In the genomic region with DNA sequence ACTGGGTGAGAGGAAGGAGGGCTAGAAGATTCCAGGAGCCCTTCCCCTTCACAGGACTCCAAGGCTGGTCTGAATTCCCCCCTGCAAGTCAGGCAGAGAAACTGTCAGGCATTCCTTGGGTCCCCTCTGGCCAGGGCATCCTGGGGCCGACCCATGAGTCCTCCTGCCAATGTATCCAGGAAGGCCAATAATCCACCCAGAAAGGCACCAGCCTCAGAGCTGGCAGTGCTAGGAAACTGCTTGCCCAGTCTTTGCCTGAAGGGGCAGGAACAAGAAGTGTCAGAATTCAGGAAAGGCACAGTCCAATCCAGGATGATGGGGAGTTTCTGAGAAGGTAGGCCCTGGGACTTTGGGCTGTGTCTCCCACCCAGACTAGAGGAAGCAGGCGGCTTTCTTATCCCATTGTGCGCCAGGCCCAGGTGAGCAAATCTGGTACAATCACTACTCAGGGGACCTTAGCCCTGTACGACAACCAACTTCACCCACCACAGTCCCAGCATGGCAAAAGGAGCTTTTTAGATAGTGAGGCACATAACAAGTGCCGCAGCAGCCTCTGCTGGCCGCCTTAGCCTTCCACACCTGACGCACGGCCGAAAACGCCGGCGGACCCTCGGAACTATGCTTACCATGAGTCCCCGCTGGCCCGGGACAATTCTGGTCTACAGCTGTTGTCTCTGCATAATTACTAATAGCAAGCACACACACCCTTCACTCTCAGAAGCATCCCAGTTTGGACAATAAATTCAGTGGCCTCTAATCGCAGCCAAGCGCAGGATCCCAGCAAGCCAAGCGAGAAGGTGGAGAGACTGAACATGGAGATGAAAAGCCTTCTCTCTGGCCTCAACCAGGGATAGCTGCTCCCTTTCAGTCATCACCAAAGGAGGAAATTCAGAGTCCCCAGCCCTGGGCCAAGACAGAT, we compare ENCODE assay signal across 11 cellular contexts. TPM values are rescaled to one million over a fixed set of nuclear protein-coding genes. Genes with fewer than 3 reads are reported as not detected.
DNase-seq lines count a peak whose midpoint lies in the region; ATAC-seq and TF ChIP-seq lines count a peak whose summit lies in the region.
"Had no signal": no experiment of that assay in that cellular context is flagged by ENCODE, and none has a peak within 500 bp of the region (broad histone marks: within the 10 kb centered on the region; RNA-seq: fewer than 3 reads in every experiment).

No MANE protein-coding gene starts in this region.

- ATAC-seq in GM18511 (IDR thresholded peaks at IDR 0.05; ENCODE audit: unreplicated experiment) (peak; percentile 6), HG03039 (IDR thresholded peaks at IDR 0.05; ENCODE audit: unreplicated experiment) (peak; percentile 25), GM21723 (IDR thresholded peaks at IDR 0.05; ENCODE audit: unreplicated experiment) (no peak), HG02973 (IDR thresholded peaks at IDR 0.05; ENCODE audit: unreplicated experiment) (no peak)

- peaks cover 2% of the 10 kb centered on the region for H3K36me3 Mint-ChIP-seq in neural progenitor cell
- H3K36me3 Mint-ChIP-seq: naive thymus-derived CD8-positive, alpha-beta T cell had no signal

- peak overlapping the region; percentile 63 for H3K4me2 ChIP-seq in neural progenitor cell

- H3K27me3 ChIP-seq in dorsolateral prefrontal cortex: no peaks in the 10 kb centered on the region
- H3K27me3 ChIP-seq in neural progenitor cell: no peaks in the 10 kb centered on the region
- H3K27me3 ChIP-seq: gastrocnemius medialis had no signal

- H4K20me1 ChIP-seq in neural progenitor cell (ENCODE audit: low read depth): no peaks in the 10 kb centered on the region

- DNase-seq in dorsolateral prefrontal cortex (peak in 4 of 10 donors; percentile 33 to 46 (median 42)), neural progenitor cell (ENCODE audit: low spot score) (peak; percentile 72), AG08396 (ENCODE audit: low spot score) (no peak), NCI-H82 (lab: John Stamatoyannopoulos, UW) (no peak)

- H3K9ac ChIP-seq in neural progenitor cell: no peak overlapping the region

- H3K4me1 Mint-ChIP-seq in neural progenitor cell: peaks cover 40% of the 10 kb centered on the region

- H3K27me3 Mint-ChIP-seq in neural progenitor cell (ENCODE audit: insufficient read depth, low read depth): peaks cover 3% of the 10 kb centered on the region

- H3K9me3 ChIP-seq in neural progenitor cell (ENCODE audit: low read depth): no peaks in the 10 kb centered on the region
- H3K9me3 ChIP-seq: gastrocnemius medialis had no signal

- H3K4me1 ChIP-seq in neural progenitor cell: peaks cover 45% of the 10 kb centered on the region

- peaks cover 35% of the 10 kb centered on the region for H3F3A ChIP-seq in neural progenitor cell (ENCODE audit: low read depth)

- TF ChIP-seq CTCF in dorsolateral prefrontal cortex (IDR thresholded peaks at IDR 0.05 in 54 of 56, conservative IDR thresholded peaks at IDR 0.05 in 2 of 56; ENCODE audit: low read depth in 1 of 56, partially characterized antibody in 56 of 56) (no peak), neural progenitor cell (IDR thresholded peaks at IDR 0.05) (no peak)

- intact Hi-C loops in dorsolateral prefrontal cortex (cut with DNase I): no loop called here

- no peak overlapping the region for H3K4me3 Mint-ChIP-seq in neural progenitor cell

- no peaks in the 10 kb centered on the region for H3K79me2 ChIP-seq in neural progenitor cell (ENCODE audit: low read depth)

- H3K36me3 ChIP-seq in neural progenitor cell: no peaks in the 10 kb centered on the region
- H3K36me3 ChIP-seq: gastrocnemius medialis had no signal

- no peaks in the 10 kb centered on the region for H3K9me3 Mint-ChIP-seq in neural progenitor cell
- H3K9me3 Mint-ChIP-seq: naive thymus-derived CD8-positive, alpha-beta T cell had no signal

- H3K4me3 ChIP-seq in dorsolateral prefrontal cortex (peak overlapping the region in 6 of 59 donors; percentile 0 to 39 (median 16)), neural progenitor cell (peak overlapping the region; percentile 17)
- H3K4me3 ChIP-seq: gastrocnemius medialis had no signal

- peak overlapping the region in 58 of 59 donors; percentile 23 to 98 (median 88) for H3K27ac ChIP-seq in dorsolateral prefrontal cortex
- no peak overlapping the region for H3K27ac ChIP-seq in neural progenitor cell
- H3K27ac ChIP-seq: gastrocnemius medialis had no signal

- peak overlapping the region; percentile 88 for H2AFZ ChIP-seq in neural progenitor cell (replicated peaks)

- H3K27ac Mint-ChIP-seq in neural progenitor cell: peak overlapping the region; percentile 69

RNA-seq across cellular contexts. Expression of a gene that starts 40.7 kb away (rescaled TPM):
- total RNA-seq in dorsolateral prefrontal cortex (10 to 100 TPM in 113 of 120 experiments, 1 to 10 TPM in 7; 7.8 to 19.6 (median 12.4) TPM), neural progenitor cell (ENCODE audit: low replicate concordance) (31.5 and 33.8 TPM in 2 replicates)

RNA-seq across cellular contexts. Expression of a gene that starts 55.7 kb away (rescaled TPM):
- total RNA-seq in dorsolateral prefrontal cortex (10 to 100 TPM; 31.6 to 66.9 (median 46.6) TPM), neural progenitor cell (ENCODE audit: low replicate concordance) (38.5 and 48.2 TPM in 2 replicates)

RNA-seq across cellular contexts. Expression of a gene that starts 59.6 kb away (rescaled TPM):
- total RNA-seq in dorsolateral prefrontal cortex (under 1 TPM in 1 of 120 experiments, not detected in 119; 0.25 TPM), neural progenitor cell (ENCODE audit: low replicate concordance) (0.25 TPM in 1 of 2 replicates, not detected in the other)
- total RNA-seq: chondrocyte; naive thymus-derived CD8-positive, alpha-beta T cell had no signal

Comparison
In these comparisons a context has a peak if more than half of its experiments do, and no peak if none do; other contexts are left out.
1. ATAC-seq: peak in GM18511 (single experiment) and HG03039 (single experiment); none in GM21723 (single experiment) and HG02973 (single experiment).